ENCODE assay signal across 32 cellular contexts in the genomic region with DNA sequence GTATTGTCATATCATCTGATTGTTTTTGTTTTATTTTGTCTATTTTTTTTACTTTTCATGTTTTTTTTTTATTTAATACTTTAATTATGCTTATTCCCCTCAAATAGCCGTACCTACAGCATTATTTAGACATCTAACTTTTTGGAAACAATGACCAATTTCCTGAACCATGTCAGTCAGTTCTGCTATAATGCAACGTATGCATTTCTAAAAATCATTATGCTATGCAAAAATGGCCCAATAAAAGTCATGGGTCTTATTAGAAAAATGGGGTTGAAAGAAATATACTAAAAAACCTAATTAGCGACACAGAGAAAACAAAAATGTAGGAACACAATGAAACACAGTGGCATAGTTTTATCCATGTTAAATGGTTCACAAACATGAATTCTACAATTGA.
"Had no signal": no experiment of that assay in that cellular context is flagged by ENCODE, and none has a peak within 500 bp of the region (broad histone marks: within the 10 kb centered on the region; RNA-seq: fewer than 3 reads in every experiment).

No MANE protein-coding gene starts in this region.

- ATAC-seq: activated naive CD4-positive, alpha-beta T cell treated with anti-CD3 and anti-CD28 coated beads, Interleukin-2, amount 50 U/mL, for 72 hours; activated naive CD8-positive, alpha-beta T cell treated with anti-CD3 and anti-CD28 coated beads, Interleukin-2, amount 50 U/mL, for 24 hours; activated T-cell treated with anti-CD3 and anti-CD28 coated beads, Interleukin-2, amount 50 U/mL, for 4 hours; activated T-cell treated with anti-CD3 and anti-CD28 coated beads, Interleukin-2, amount 50 U/mL, for 72 hours; activated T-helper 17 cell treated with anti-CD3 and anti-CD28 coated beads, Interleukin-2, amount 50 U/mL, for 72 hours; body of pancreas had no signal

- FAIRE-seq: astrocyte, bronchial epithelial cell had no signal

- H3K27me3 ChIP-seq: adrenal gland, body of pancreas, brain microvascular endothelial cell, breast epithelium, cardiac muscle cell had no signal

- H3K4me1 ChIP-seq: adrenal gland, body of pancreas, breast epithelium had no signal

- H3K4me3 ChIP-seq: adrenal gland, body of pancreas, breast epithelium, cardiac muscle cell had no signal

- H3K27ac ChIP-seq: adrenal gland, body of pancreas, brain microvascular endothelial cell, breast epithelium, cardiac muscle cell had no signal

- H3K36me3 ChIP-seq: adrenal gland, brain microvascular endothelial cell, breast epithelium, cardiac muscle cell had no signal

- H3K9me3 ChIP-seq: adrenal gland, body of pancreas, breast epithelium had no signal

- DNase-seq: activated effector memory CD4-positive, alpha-beta T cell treated with anti-CD3 and anti-CD28 coated beads, Interleukin-2, amount 50 U/mL, for 16 hours; activated effector memory CD4-positive, alpha-beta T cell treated with Interleukin-2 at 50 U/mL for 16 hours; activated gamma-delta T cell; activated gamma-delta T cell treated with Interleukin-2 at 50 U/mL for 16 hours; activated naive CD4-positive, alpha-beta T cell; activated naive CD4-positive, alpha-beta T cell treated with anti-CD3 and anti-CD28 coated beads for 36 hours; activated naive CD4-positive, alpha-beta T cell treated with anti-CD3 and anti-CD28 coated beads, Interleukin-2, amount 10 ng/mL, durations not matched to agents 7 days and 5 days; activated naive CD4-positive, alpha-beta T cell treated with anti-CD3 and anti-CD28 coated beads, Interleukin-2, amount 50 U/mL, for 16 hours; activated naive CD4-positive, alpha-beta T cell treated with Interleukin-2 at 50 U/mL for 16 hours; activated naive CD8-positive, alpha-beta T cell treated with anti-CD3 and anti-CD28 coated beads for 36 hours; activated naive CD8-positive, alpha-beta T cell treated with anti-CD3 and anti-CD28 coated beads, Interleukin-2, amount 10 ng/mL, durations not matched to agents 7 days and 5 days; activated naive CD8-positive, alpha-beta T cell treated with anti-CD3 and anti-CD28 coated beads, Interleukin-2, amount 50 U/mL, for 24 hours; activated T-cell treated with anti-CD3 and anti-CD28 coated beads, Interleukin-2, amount 50 U/mL, for 24 hours; activated T-cell treated with anti-CD3 and anti-CD28 coated beads, Interleukin-2, amount 50 U/mL, for 4 hours; activated T-cell treated with anti-CD3 and anti-CD28 coated beads, Interleukin-2, amount 50 U/mL, for 48 hours; activated T-cell treated with anti-CD3 and anti-CD28 coated beads, Interleukin-2, amount 50 U/mL, for 72 hours; adrenal gland; amniotic stem cell; amygdala; anterior cingulate cortex; aorta; body of pancreas; brain microvascular endothelial cell; caudate nucleus; central memory CD4-positive, alpha-beta T cell; cerebellar nuclear complex had no signal
